1 cellular context compared by ENCODE assay signal in genomic region chr16:12120331-12120981, GRCh38.
TF ChIP-seq lines count a peak whose summit lies in the region.

No MANE protein-coding gene starts in this region.

TF ChIP-seq in SK-N-SH, 30 proteins besides CTCF, POLR2A, EP300 and RAD21 (continued from another document):
- TF ChIP-seq REST (IDR thresholded peaks at IDR 0.05; ENCODE audit: low read depth, low read length) (no peak), ZBTB33 (IDR thresholded peaks at IDR 0.05; ENCODE audit: borderline replicate concordance, low read depth) (no peak), EZH2phosphoT487 (IDR thresholded peaks at IDR 0.05; ENCODE audit: borderline replicate concordance, low read depth) (no peak), YY1 (IDR thresholded peaks at IDR 0.05; ENCODE audit: low read depth) (no peak), MAX (IDR thresholded peaks at IDR 0.05; ENCODE audit: low read depth) (no peak)
